Comparison of ENCODE assay signal across 10 cellular contexts in the genomic region with DNA sequence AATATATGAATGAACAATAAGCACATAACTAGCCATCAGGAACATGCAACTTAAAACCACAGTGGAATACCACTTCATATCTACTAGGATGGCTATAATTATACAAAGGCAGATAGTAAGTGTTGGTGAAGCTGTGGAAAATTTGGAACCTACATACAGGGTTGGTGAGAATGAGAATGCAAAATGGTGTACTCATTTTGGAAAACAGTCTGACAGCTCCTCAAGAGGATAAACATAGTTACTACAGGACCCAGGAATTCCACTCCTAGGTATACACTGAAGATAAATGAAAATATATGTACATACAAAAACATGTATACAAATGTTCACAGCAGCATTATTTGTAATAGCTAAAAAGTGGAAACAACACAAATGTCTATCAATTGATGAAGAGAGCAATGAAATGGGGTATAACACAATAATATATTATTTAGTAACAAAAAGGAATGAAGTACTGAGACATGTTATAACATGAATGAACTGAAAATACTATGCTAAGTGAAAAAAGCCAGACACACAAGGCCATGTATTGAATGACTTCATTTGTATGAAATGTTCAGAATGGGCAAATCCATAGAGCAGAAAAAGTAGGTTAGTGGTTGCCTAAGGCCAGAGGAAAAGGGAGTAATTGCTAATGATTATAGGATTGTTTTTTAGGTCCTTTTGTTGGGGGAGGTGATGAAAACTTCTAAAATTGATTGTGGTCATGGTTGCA. TPM values are rescaled to one million over a fixed set of nuclear protein-coding genes. Genes with fewer than 3 reads are reported as not detected.
DNase-seq lines count a peak whose midpoint lies in the region; ATAC-seq, FAIRE-seq and TF ChIP-seq lines count a peak whose summit lies in the region.
"Had no signal": no experiment of that assay in that cellular context is flagged by ENCODE, and none has a peak within 500 bp of the region (broad histone marks: within the 10 kb centered on the region; RNA-seq: fewer than 3 reads in every experiment).

No MANE protein-coding gene starts in this region.

- H3K4me3 ChIP-seq in AG04450 (ENCODE audit: low read depth, low read length) (no peak overlapping the region), RWPE2 (ENCODE audit: severe bottlenecking) (no peak overlapping the region)
- H3K4me3 ChIP-seq: uterus had no signal

- H3K9me3 ChIP-seq in AG04450 (ENCODE audit: control insufficient read depth, insufficient read depth, low read length) (no peaks in the 10 kb centered on the region), RWPE2 (ENCODE audit: severe bottlenecking) (no peaks in the 10 kb centered on the region)
- H3K9me3 ChIP-seq: uterus had no signal

- peaks cover 32% of the 10 kb centered on the region for H3K36me3 ChIP-seq in RWPE2 (ENCODE audit: low read depth)
- H3K36me3 ChIP-seq: uterus had no signal

- peak; percentile 18 for FAIRE-seq in GM18507 (lab: Jason Lieb, UNC)

- peaks cover 42% of the 10 kb centered on the region for H3K4me1 ChIP-seq in RWPE2 (ENCODE audit: insufficient read depth, poor library complexity, severe bottlenecking)
- peaks cover 60% of the 10 kb centered on the region for H3K4me1 ChIP-seq in foreskin keratinocyte
- H3K4me1 ChIP-seq: uterus had no signal

- peak; percentile 13; the same call in 1 of the 2 replicates for TF ChIP-seq CTCF in AG04450 (IDR thresholded peaks at IDR 0.05; ENCODE audit: low read depth, low read length)
- peak; percentile 29 for TF ChIP-seq CTCF in RWPE2 (IDR thresholded peaks at IDR 0.05; ENCODE audit: poor library complexity, severe bottlenecking)
- TF ChIP-seq CTCF in foreskin keratinocyte (conservative IDR thresholded peaks at IDR 0.05) = peak; percentile 73

- no peak overlapping the region for H3K27ac ChIP-seq in AG04450 (ENCODE audit: low read depth, low read length)
- peak overlapping the region; percentile 87 for H3K27ac ChIP-seq in RWPE2 (ENCODE audit: poor library complexity, severe bottlenecking)
- peak overlapping the region; percentile 62 for H3K27ac ChIP-seq in foreskin keratinocyte
- H3K27ac ChIP-seq: uterus had no signal

- H3K27me3 ChIP-seq in AG04450 (ENCODE audit: control insufficient read depth, insufficient read depth, low read length) (no peaks in the 10 kb centered on the region), RWPE2 (ENCODE audit: insufficient read depth, poor library complexity, severe bottlenecking) (no peaks in the 10 kb centered on the region), foreskin keratinocyte (no peaks in the 10 kb centered on the region)
- H3K27me3 ChIP-seq: uterus had no signal

- CTCF ChIA-PET in AG04450 (lab: Charles Lee) = interaction anchor here (0.6 to 2.1 kb wide), 4 partner anchors 9 to 344 kb away, joined by 3 to 13 read pairs (median 8); no protein-coding TSS in a partner anchor

- POLR2A ChIA-PET in AG04450 (lab: Yijun Ruan, JAX) = no interaction called here

- ATAC-seq in RWPE2 (ENCODE audit: low read depth) = peak; percentile 54
- ATAC-seq in foreskin keratinocyte = peak; percentile 81
- no peak for ATAC-seq in HG02610 (IDR thresholded peaks at IDR 0.05; ENCODE audit: unreplicated experiment)

- no peak for DNase-seq in AG04450 (ENCODE audit: low read depth, low spot score)
- DNase-seq in GM18507 (ENCODE audit: extremely low spot score, insufficient read length, low read depth) = no peak
- no peak for DNase-seq in RWPE2 (ENCODE audit: low spot score)
- peak; percentile 86 to 96 for DNase-seq in foreskin keratinocyte
- no peak for DNase-seq in NOMO-1 treated with dmso at 0.1 percent for 144 hours (lab: John Stamatoyannopoulos, UW; ENCODE audit: unreplicated experiment)
- DNase-seq in activated naive CD4-positive, alpha-beta T cell treated with anti-CD3 and anti-CD28 coated beads, Interleukin-2, amount 50 U/mL, for 16 hours = no peak
- no peak for DNase-seq in NCI-H1105 (lab: John Stamatoyannopoulos, UW)
- DNase-seq: occipital lobe, uterus had no signal

RNA-seq across cellular contexts. Expression of a gene that starts 31.2 kb away (rescaled TPM):
- 29.6 and 30.3 TPM in 2 replicates for polyA plus RNA-seq in AG04450 (2011; rRNA removed)
- 40.0 and 44.7 TPM in 2 replicates for polyA minus RNA-seq in AG04450 (2011; rRNA and poly(A)+ RNA removed)
- total RNA-seq in foreskin keratinocyte = 44.5 and 46.0 TPM in 2 replicates
- 31.8 and 32.3 TPM in 2 replicates for polyA plus RNA-seq in foreskin keratinocyte

Comparison
In these comparisons a context has a peak if more than half of its experiments do, and no peak if none do; other contexts are left out.
1. DNase-seq: peak in foreskin keratinocyte (2 of 2); none in AG04450 (single experiment), GM18507 (single experiment), RWPE2 (single experiment), NOMO-1 treated with dmso at 0.1 percent for 144 hours (single experiment), activated naive CD4-positive, alpha-beta T cell treated with anti-CD3 and anti-CD28 coated beads, Interleukin-2, amount 50 U/mL, for 16 hours (single experiment) and NCI-H1105 (single experiment).
2. CTCF ChIP-seq: peak in every context shown above with its lines; median percentile 73 in foreskin keratinocyte; 29 in RWPE2; 13 in AG04450.